34 cellular contexts compared by ENCODE assay signal in the genomic region with DNA sequence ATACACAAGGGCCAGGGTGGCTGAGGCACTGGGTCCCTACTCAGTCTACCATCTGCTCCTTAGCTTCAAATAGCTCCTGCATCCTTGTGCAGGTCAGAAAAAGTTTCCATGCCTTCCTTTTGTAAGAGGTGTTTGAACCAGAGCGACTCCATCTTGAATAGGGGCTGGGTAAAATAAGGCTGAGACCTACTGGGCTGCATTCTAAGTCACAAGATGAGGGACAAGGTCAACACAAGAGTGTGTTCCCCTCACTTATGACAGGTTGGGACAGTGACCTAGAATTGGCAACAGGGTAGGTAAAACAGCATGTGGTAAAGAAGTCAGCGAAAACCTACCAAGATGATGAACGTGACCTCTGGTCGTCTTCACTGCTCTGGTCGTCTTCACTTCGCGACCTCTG.
"Had no signal": no experiment of that assay in that cellular context is flagged by ENCODE, and none has a peak within 500 bp of the region (broad histone marks: within the 10 kb centered on the region; RNA-seq: fewer than 3 reads in every experiment).

No MANE protein-coding gene starts in this region.

- DNase-seq: Karpas-422, Kasumi-1, MG63, MM.1S, MV-4-11, NCI-H1048, NCI-H1092, NCI-H1092 treated with DMSO at 0.1 percent for 48 hours, NCI-H1105, NCI-H1105 treated with DMSO at 0.1 percent for 48 hours, NCI-H1417, NCI-H1417 treated with DMSO at 0.1 percent for 48 hours, NCI-H1436, NCI-H1436 treated with DMSO at 0.1 percent for 48 hours, NCI-H146, NCI-H1694, NCI-H1694 treated with DMSO at 0.1 percent for 48 hours, NCI-H187, NCI-H187 treated with DMSO at 0.1 percent for 48 hours, NCI-H1930, NCI-H2029, NCI-H2029 treated with DMSO at 0.1 percent for 48 hours, NCI-H2081, NCI-H2081 treated with DMSO at 0.1 percent for 48 hours, NCI-H2107, NCI-H2171, NCI-H2171 treated with DMSO at 0.1 percent for 48 hours, NCI-H2227 treated with DMSO at 0.1 percent for 48 hours, NCI-H226, NCI-H345, NCI-H446, NCI-H446 treated with DMSO at 0.1 percent for 48 hours, NCI-H510A, NCI-H510A treated with DMSO at 0.1 percent for 48 hours had no signal

- H3K9me3 ChIP-seq: MG63 had no signal

- H3K4me3 ChIP-seq: MG63 had no signal

- H3K36me3 ChIP-seq: MG63 had no signal
